In the genomic region with DNA sequence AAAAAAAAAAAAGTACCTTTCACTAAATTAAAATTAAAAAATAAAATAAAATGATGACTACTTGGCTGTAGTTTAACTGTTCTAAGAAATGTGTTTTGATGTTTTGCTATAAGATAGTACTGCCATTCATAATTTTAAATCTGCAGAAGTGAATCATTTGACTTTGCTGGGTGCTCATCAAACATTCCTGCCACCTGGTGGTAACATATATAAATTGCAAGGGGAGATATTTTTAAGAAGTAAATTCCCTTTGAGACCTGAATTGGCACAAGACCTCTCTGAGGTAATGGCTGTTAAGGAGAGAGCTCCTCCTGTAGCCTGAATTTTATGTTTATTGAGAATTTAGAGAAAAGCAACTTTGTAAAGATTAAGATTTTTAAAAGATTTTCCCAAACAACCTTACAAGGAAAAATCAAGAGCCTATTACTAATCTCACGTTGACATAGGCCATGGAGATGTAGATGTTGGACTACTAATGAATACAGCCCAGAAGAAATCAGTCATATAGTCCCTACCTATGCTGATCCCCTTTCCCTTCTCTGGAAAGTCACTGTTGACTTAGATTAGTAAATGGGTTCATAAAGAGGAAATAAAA, we compare ENCODE assay signal across 9 cellular contexts. TPM values are rescaled to one million over a fixed set of nuclear protein-coding genes. Genes with fewer than 3 reads are reported as not detected.
DNase-seq lines count a peak whose midpoint lies in the region; ATAC-seq, FAIRE-seq and TF ChIP-seq lines count a peak whose summit lies in the region.
"Had no signal": no experiment of that assay in that cellular context is flagged by ENCODE, and none has a peak within 500 bp of the region (broad histone marks: within the 10 kb centered on the region; RNA-seq: fewer than 3 reads in every experiment).

No MANE protein-coding gene starts in this region.

- intact Hi-C loops in colonic mucosa (cut with DNase I) (no loop called here), pancreas (cut with DNase I) (no loop called here)
- intact Hi-C loops in activated naive CD4-positive, alpha-beta T cell treated with anti-CD3 and anti-CD28 coated beads for 36 hours (cut with micrococcal nuclease) = loop anchor here (1.0 to 5.0 kb wide), 2 partner anchors 169 to 359 kb away; partner anchors contain the start of gene GAB2

- H3K9ac ChIP-seq in colonic mucosa (ENCODE audit: low read depth in 2 of 2, low read length in 2 of 2) = no peak overlapping the region

- FAIRE-seq in pancreas (lab: Jason Lieb, UNC) = no peak
- FAIRE-seq: A204.1 had no signal

- H3K9me3 Mint-ChIP-seq in activated naive CD4-positive, alpha-beta T cell treated with anti-CD3 and anti-CD28 coated beads for 36 hours = peaks cover 15% of the 10 kb centered on the region
- peaks cover 21% of the 10 kb centered on the region for H3K9me3 Mint-ChIP-seq in activated T-cell treated with anti-CD3 and anti-CD28 coated beads, Interleukin-2, amount 50 U/mL, for 24 hours

- H3K36me3 Mint-ChIP-seq in activated naive CD4-positive, alpha-beta T cell treated with anti-CD3 and anti-CD28 coated beads for 36 hours (ENCODE audit: low read depth) = peaks cover 6% of the 10 kb centered on the region
- H3K36me3 Mint-ChIP-seq in activated T-cell treated with anti-CD3 and anti-CD28 coated beads, Interleukin-2, amount 50 U/mL, for 24 hours (ENCODE audit: low read depth) = peaks cover 6% of the 10 kb centered on the region

- H3K27ac Mint-ChIP-seq in activated naive CD4-positive, alpha-beta T cell treated with anti-CD3 and anti-CD28 coated beads for 36 hours = no peak overlapping the region
- H3K27ac Mint-ChIP-seq in activated T-cell treated with anti-CD3 and anti-CD28 coated beads, Interleukin-2, amount 50 U/mL, for 24 hours = no peak overlapping the region

- WGBS in pancreas, 2 donors = 97 to 99% methylated on average over 1 of the region's 1 CpG

- CTCF ChIA-PET in activated naive CD4-positive, alpha-beta T cell treated with anti-CD3 and anti-CD28 coated beads for 36 hours (lab: Charles Lee) = interaction anchor here (0.6 to 2.7 kb wide), 5 partner anchors 10 to 792 kb away, joined by 4 to 10 read pairs (median 4); partner anchors contain the start of gene NARS2

- no peaks in the 10 kb centered on the region for H3K4me1 Mint-ChIP-seq in activated naive CD4-positive, alpha-beta T cell treated with anti-CD3 and anti-CD28 coated beads for 36 hours (ENCODE audit: low read depth)
- no peaks in the 10 kb centered on the region for H3K4me1 Mint-ChIP-seq in activated T-cell treated with anti-CD3 and anti-CD28 coated beads, Interleukin-2, amount 50 U/mL, for 24 hours (ENCODE audit: low read depth)

- H3K36me3 ChIP-seq in colonic mucosa = no peaks in the 10 kb centered on the region
- no peaks in the 10 kb centered on the region for H3K36me3 ChIP-seq in pancreas

- H3K4me3 ChIP-seq in colonic mucosa (no peak overlapping the region), pancreas (no peak overlapping the region)

- no peaks in the 10 kb centered on the region for H3K9me3 ChIP-seq in colonic mucosa
- no peaks in the 10 kb centered on the region for H3K9me3 ChIP-seq in pancreas

- peak; percentile 27 for DNase-seq in DMS 273 (lab: John Stamatoyannopoulos, UW; ENCODE audit: unreplicated experiment)
- DNase-seq in DMS 273 treated with DMSO at 0.1 percent for 48 hours (lab: John Stamatoyannopoulos, UW) = no peak
- peak; percentile 69 for DNase-seq in NAMALWA (ENCODE audit: low spot score)
- no peak for DNase-seq in colonic mucosa
- no peak for DNase-seq in pancreas
- no peak for DNase-seq in activated naive CD4-positive, alpha-beta T cell treated with anti-CD3 and anti-CD28 coated beads for 36 hours
- DNase-seq in activated T-cell treated with anti-CD3 and anti-CD28 coated beads, Interleukin-2, amount 50 U/mL, for 24 hours = no peak

- ATAC-seq in pancreas (peak in 2 of 4 donors; percentile 44 to 54), HG03354 (IDR thresholded peaks at IDR 0.05; ENCODE audit: poor library complexity, severe bottlenecking, unreplicated experiment) (no peak)

- no peaks in the 10 kb centered on the region for H3K27me3 Mint-ChIP-seq in activated naive CD4-positive, alpha-beta T cell treated with anti-CD3 and anti-CD28 coated beads for 36 hours (ENCODE audit: low read depth)
- peaks cover 4% of the 10 kb centered on the region for H3K27me3 Mint-ChIP-seq in activated T-cell treated with anti-CD3 and anti-CD28 coated beads, Interleukin-2, amount 50 U/mL, for 24 hours

- H3K27ac ChIP-seq in colonic mucosa (no peak overlapping the region), pancreas (no peak overlapping the region)

- peak; percentile 46 for TF ChIP-seq CTCF in colonic mucosa (IDR thresholded peaks at IDR 0.05)
- peak in 3 of 4 donors; percentile 17 to 31 (median 26) for TF ChIP-seq CTCF in pancreas (IDR thresholded peaks at IDR 0.05)

- H3K4me1 ChIP-seq in colonic mucosa = no peaks in the 10 kb centered on the region
- H3K4me1 ChIP-seq in pancreas = no peaks in the 10 kb centered on the region

- no peak overlapping the region for H3K4me3 Mint-ChIP-seq in activated naive CD4-positive, alpha-beta T cell treated with anti-CD3 and anti-CD28 coated beads for 36 hours
- no peak overlapping the region for H3K4me3 Mint-ChIP-seq in activated T-cell treated with anti-CD3 and anti-CD28 coated beads, Interleukin-2, amount 50 U/mL, for 24 hours

- H3K27me3 ChIP-seq in colonic mucosa (no peaks in the 10 kb centered on the region), pancreas (no peaks in the 10 kb centered on the region)

RNA-seq across cellular contexts. Expression of gene NARS2, which starts 11.9 kb away (rescaled TPM):
- total RNA-seq in colonic mucosa (10 to 100 TPM; 15.0 to 23.7 TPM), pancreas (10 to 100 TPM in 1 of 6 donors, 1 to 10 TPM in 5; 5.1 to 10.2 (median 7.0) TPM)
- 10 to 100 TPM in 1 of 2 donors, 1 to 10 TPM in 1; 8.4 to 15.0 TPM for polyA plus RNA-seq in pancreas
- 10 to 100 TPM; 27.7 to 28.3 TPM for total RNA-seq in activated naive CD4-positive, alpha-beta T cell treated with anti-CD3 and anti-CD28 coated beads for 36 hours

Comparison
In these comparisons a context has a peak if more than half of its experiments do, and no peak if none do; other contexts are left out.
1. DNase-seq: peak in DMS 273 (single experiment) and NAMALWA (single experiment); none in DMS 273 treated with DMSO at 0.1 percent for 48 hours (single experiment), colonic mucosa (single experiment), pancreas (0 of 6), activated naive CD4-positive, alpha-beta T cell treated with anti-CD3 and anti-CD28 coated beads for 36 hours (single experiment) and activated T-cell treated with anti-CD3 and anti-CD28 coated beads, Interleukin-2, amount 50 U/mL, for 24 hours (single experiment).